ENCODE assay signal across 21 cellular contexts in the genomic region with DNA sequence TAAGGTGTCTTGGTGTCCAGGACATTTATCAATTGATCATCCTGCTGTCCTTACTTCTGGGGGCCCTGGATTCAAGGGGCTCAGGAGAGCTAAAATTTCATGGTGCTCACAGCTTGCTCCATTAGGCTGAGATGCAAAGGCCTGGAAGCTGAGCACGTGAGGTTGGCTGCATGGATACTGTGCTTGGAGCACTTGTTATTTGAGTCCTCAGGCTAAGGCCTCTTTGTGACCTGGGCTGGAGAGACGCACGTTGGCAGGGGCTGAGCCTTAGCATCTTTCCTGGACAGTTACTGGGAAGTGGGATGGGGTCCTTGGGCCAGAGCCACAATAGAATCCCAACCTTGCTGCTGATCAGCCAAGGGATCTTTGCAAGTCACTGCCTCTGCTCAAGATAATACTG.
DNase-seq lines count a peak whose midpoint lies in the region; ATAC-seq, FAIRE-seq and TF ChIP-seq lines count a peak whose summit lies in the region.
"Had no signal": no experiment of that assay in that cellular context is flagged by ENCODE, and none has a peak within 500 bp of the region (broad histone marks: within the 10 kb centered on the region; RNA-seq: fewer than 3 reads in every experiment).

No MANE protein-coding gene starts in this region.

- H3K36me3 Mint-ChIP-seq in CD4-positive, alpha-beta memory T cell: no peaks in the 10 kb centered on the region
- H3K36me3 Mint-ChIP-seq: CD4-positive, CD25-positive, alpha-beta regulatory T cell had no signal

- H3K79me2 ChIP-seq in trophoblast cell (ENCODE audit: control insufficient read depth, insufficient read depth, low read length, poor library complexity): no peaks in the 10 kb centered on the region

- peaks cover 5 to 10% of the 10 kb centered on the region in 2 donors for H3K27me3 Mint-ChIP-seq in CD4-positive, alpha-beta memory T cell
- H3K27me3 Mint-ChIP-seq: CD4-positive, CD25-positive, alpha-beta regulatory T cell had no signal

- no peak overlapping the region for H4K8ac ChIP-seq in trophoblast cell (ENCODE audit: low read depth, low read length)

- H3K9me3 ChIP-seq in esophagus muscularis mucosa (peaks cover 0 to 30% (median 19%) of the 10 kb centered on the region in 4 donors), trophoblast cell (ENCODE audit: insufficient read depth, low read depth, low read length) (peaks cover 28% of the 10 kb centered on the region)
- H3K9me3 ChIP-seq in CD4-positive, alpha-beta memory T cell (ENCODE audit: control insufficient read depth in 1 of 2, low read length in 2 of 2): peaks cover 0 to 14% of the 10 kb centered on the region in 2 donors

- no peak overlapping the region for H4K12ac ChIP-seq in trophoblast cell (ENCODE audit: low read depth, low read length)

- no peak overlapping the region for H3K9ac ChIP-seq in trophoblast cell (ENCODE audit: low read length)

- DNase-seq in cardiac septum (ENCODE audit: low spot score) (peak; percentile 47), Right ventricle myocardium superior (no peak), esophagus muscularis mucosa (ENCODE audit: extremely low spot score) (peak; percentile 26), trophoblast cell (no peak), HUDEP-2 (lab: John Stamatoyannopoulos, UW; ENCODE audit: unreplicated experiment in 76 of 76) (no peak), H54 (ENCODE audit: insufficient read length, low spot score) (no peak), NCI-H446 treated with DMSO at 0.1 percent for 48 hours (lab: John Stamatoyannopoulos, UW) (no peak)
- no peak for DNase-seq in CD4-positive, alpha-beta memory T cell
- DNase-seq: CD4-positive, CD25-positive, alpha-beta regulatory T cell; MM.1S; NCI-H1048; NCI-H1417 treated with DMSO at 0.1 percent for 48 hours; NCI-H187; NCI-H446; NCI-H526 treated with DMSO at 0.1 percent for 48 hours had no signal

- H3K4me1 ChIP-seq in esophagus muscularis mucosa (peaks cover 21 to 29% (median 26%) of the 10 kb centered on the region in 4 donors), trophoblast cell (ENCODE audit: control insufficient read depth in 1 of 2, insufficient read depth in 2 of 2, low read length in 2 of 2) (no peaks in the 10 kb centered on the region)
- peaks cover 3% of the 10 kb centered on the region for H3K4me1 ChIP-seq in CD4-positive, alpha-beta memory T cell (ENCODE audit: insufficient read depth, low read length)
- H3K4me1 ChIP-seq: Caco-2 had no signal

- no peak overlapping the region for H3K27ac ChIP-seq in esophagus muscularis mucosa (replicated peaks in 1 of 4)
- H3K27ac ChIP-seq in trophoblast cell (ENCODE audit: low read depth, low read length): no peak overlapping the region
- no peak overlapping the region for H3K27ac ChIP-seq in CD4-positive, alpha-beta memory T cell (ENCODE audit: low read depth, low read length)
- H3K27ac ChIP-seq: SJSA1 had no signal

- no peaks in the 10 kb centered on the region for H3K79me1 ChIP-seq in trophoblast cell (ENCODE audit: low read length)

- POLR2A ChIA-PET in CD4-positive, alpha-beta memory T cell (lab: Charles Lee; ENCODE audit: partially characterized antibody): no interaction called here

- H3K27me3 ChIP-seq in esophagus muscularis mucosa: no peaks in the 10 kb centered on the region
- no peaks in the 10 kb centered on the region for H3K27me3 ChIP-seq in trophoblast cell (ENCODE audit: insufficient read depth, low read length)
- peaks cover 4% of the 10 kb centered on the region for H3K27me3 ChIP-seq in CD4-positive, alpha-beta memory T cell (ENCODE audit: insufficient read depth, low read length)
- H3K27me3 ChIP-seq: SJSA1 had no signal

- peaks cover 2 to 42% (median 28%) of the 10 kb centered on the region in 8 donors for H3K9me3 Mint-ChIP-seq in CD4-positive, alpha-beta memory T cell

- ATAC-seq in Right ventricle myocardium superior (ENCODE audit: poor library complexity): no peak

- H3K14ac ChIP-seq in trophoblast cell (ENCODE audit: low read length): no peak overlapping the region

- no peak overlapping the region for H2AFZ ChIP-seq in trophoblast cell (ENCODE audit: insufficient read depth, low read length, poor library complexity)

- no peak overlapping the region for H3K27ac Mint-ChIP-seq in CD4-positive, alpha-beta memory T cell
- H3K27ac Mint-ChIP-seq: B cell; CD4-positive, CD25-positive, alpha-beta regulatory T cell; H9 had no signal

- H2BK5ac ChIP-seq in trophoblast cell (ENCODE audit: low read depth, low read length, poor library complexity): no peak overlapping the region

- CTCF ChIA-PET in CD4-positive, alpha-beta memory T cell (lab: Charles Lee; ENCODE audit: partially characterized antibody): interaction anchor here (2.0 kb wide), 1 partner anchor 9 kb away, joined by 4 read pairs; no protein-coding TSS in a partner anchor

- no peak overlapping the region for H3K4ac ChIP-seq in trophoblast cell (ENCODE audit: low read depth, low read length)

- H2BK12ac ChIP-seq in trophoblast cell (ENCODE audit: low read length): no peak overlapping the region

- H4K91ac ChIP-seq in trophoblast cell (ENCODE audit: low read depth, low read length): no peak overlapping the region

- no peak overlapping the region for H3K23ac ChIP-seq in trophoblast cell (ENCODE audit: low read length)

- 100% methylated on average over 1 of the region's 3 CpGs for WGBS in esophagus muscularis mucosa
- no CpG with 5 or more reads among the region's 3 CpGs for WGBS in trophoblast cell (ENCODE audit: extremely low coverage, insufficient coverage, insufficient read length)

- no peak for TF ChIP-seq CTCF in esophagus muscularis mucosa (IDR thresholded peaks at IDR 0.05)

- TF ChIP-seq EP300 in esophagus muscularis mucosa (IDR thresholded peaks at IDR 0.05): no peak

- no peak for FAIRE-seq in H54 (lab: Jason Lieb, UNC)
- FAIRE-seq: GM12892, RCC 7860 had no signal

- no peak overlapping the region for H3K4me3 Mint-ChIP-seq in CD4-positive, alpha-beta memory T cell
- H3K4me3 Mint-ChIP-seq: B cell; CD4-positive, CD25-positive, alpha-beta regulatory T cell; H9 had no signal

- H3K4me1 Mint-ChIP-seq in CD4-positive, alpha-beta memory T cell: peaks cover 0 to 5% (median 2%) of the 10 kb centered on the region in 4 donors

- no peak overlapping the region for H2BK120ac ChIP-seq in trophoblast cell (ENCODE audit: insufficient read depth, low read length, poor library complexity)

- H2AK5ac ChIP-seq in trophoblast cell (ENCODE audit: low read length): no peak overlapping the region

- H3K36me3 ChIP-seq in esophagus muscularis mucosa (no peaks in the 10 kb centered on the region), trophoblast cell (ENCODE audit: control insufficient read depth in 1 of 2, insufficient read depth in 2 of 2, low read length in 2 of 2) (no peaks in the 10 kb centered on the region)
- no peaks in the 10 kb centered on the region for H3K36me3 ChIP-seq in CD4-positive, alpha-beta memory T cell (ENCODE audit: insufficient read depth, low read length)
- H3K36me3 ChIP-seq: SJSA1 had no signal

- H3K4me3 ChIP-seq in esophagus muscularis mucosa (no peak overlapping the region), trophoblast cell (ENCODE audit: low read depth, low read length) (peak overlapping the region; percentile 26)
- no peak overlapping the region for H3K4me3 ChIP-seq in CD4-positive, alpha-beta memory T cell (ENCODE audit: low read length in 2 of 2)
- H3K4me3 ChIP-seq: SJSA1 had no signal

- intact Hi-C loops in cardiac septum (cut with DNase I): loop anchor here (10.0 kb wide), 1 partner anchor 145 kb away; no protein-coding TSS in a partner anchor
- intact Hi-C loops in Right ventricle myocardium superior (cut with DNase I): loop anchor here (10.0 kb wide), 1 partner anchor 145 kb away; no protein-coding TSS in a partner anchor
- intact Hi-C loops in esophagus muscularis mucosa (cut with DNase I): loop anchor here (10.0 kb wide), 1 partner anchor 145 kb away; no protein-coding TSS in a partner anchor
- intact Hi-C loops in CD4-positive, alpha-beta memory T cell (cut with micrococcal nuclease): no loop called here

- H3K4me2 ChIP-seq in trophoblast cell (ENCODE audit: low read length): no peak overlapping the region

- no peak overlapping the region for H3K18ac ChIP-seq in trophoblast cell (ENCODE audit: low read length)

- TF ChIP-seq POLR2A in esophagus muscularis mucosa (IDR thresholded peaks at IDR 0.05; ENCODE audit: low read depth) (no peak), H54 (IDR thresholded peaks at IDR 0.05; ENCODE audit: low read depth, low read length) (no peak)

Comparison
In these comparisons a context has a peak if more than half of its experiments do, and no peak if none do; other contexts are left out.
1. DNase-seq: peak in cardiac septum (single experiment) and esophagus muscularis mucosa (single experiment); none in Right ventricle myocardium superior (single experiment), trophoblast cell (0 of 2), HUDEP-2 (0 of 76), CD4-positive, alpha-beta memory T cell (0 of 5), H54 (single experiment) and NCI-H446 treated with DMSO at 0.1 percent for 48 hours (single experiment).